Comparison of ENCODE assay signal across 10 cellular contexts in genomic region chr7:140137078-140137477, GRCh38.
"Had no signal": no experiment of that assay in that cellular context is flagged by ENCODE, and none has a peak within 500 bp of the region (broad histone marks: within the 10 kb centered on the region; RNA-seq: fewer than 3 reads in every experiment).

No MANE protein-coding gene starts in this region.

- H2AFZ ChIP-seq: GM23338 had no signal

- H3K9me3 Mint-ChIP-seq: GM23338, H9, HFFc6 had no signal

- FAIRE-seq: H1, H54, HTR-8/SVneo had no signal

- H3K27ac Mint-ChIP-seq: GM23338, H9, HFFc6 had no signal

- ATAC-seq: GM23338 had no signal

- H3K4me3 Mint-ChIP-seq: GM23338, H9, HFFc6 had no signal

- H3K4me3 ChIP-seq: GM23338 had no signal

- DNase-seq: H9, HCEC 1CT, HFFc6, Karpas-422, KBM-7 had no signal

- H3K4me2 ChIP-seq: GM23338, KMS-11 had no signal

- H3K9ac ChIP-seq: KMS-11 had no signal

- H3K27ac ChIP-seq: KMS-11 had no signal
